Comparison of ENCODE assay signal across 18 cellular contexts in the genomic region with DNA sequence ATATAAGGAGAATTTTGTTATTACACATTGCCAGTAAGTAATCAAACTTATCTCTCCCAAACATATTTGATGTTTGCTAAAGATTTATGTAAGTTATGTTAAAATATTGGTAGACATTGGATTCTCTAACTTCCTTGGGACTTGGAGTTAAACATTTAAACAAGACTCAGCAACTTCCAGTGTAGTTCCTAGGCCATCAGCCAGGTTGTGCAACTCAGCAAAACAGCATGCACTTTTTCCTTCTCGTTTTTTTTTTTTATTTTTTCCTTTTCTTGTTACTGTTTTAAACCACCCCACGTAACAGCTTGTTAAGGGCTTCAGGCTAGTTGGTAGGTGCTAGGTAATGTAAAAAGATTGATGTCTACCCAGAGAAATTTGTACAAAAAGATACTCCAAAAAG.
A peak's percentile ranks its signal among the peaks of the same experiment; 100 is the strongest.
DNase-seq lines count a peak whose midpoint lies in the region; ATAC-seq and TF ChIP-seq lines count a peak whose summit lies in the region.
"Had no signal": no experiment of that assay in that cellular context is flagged by ENCODE, and none has a peak within 500 bp of the region (broad histone marks: within the 10 kb centered on the region; RNA-seq: fewer than 3 reads in every experiment).

No MANE protein-coding gene starts in this region.

- WGBS in SK-N-SH (ENCODE audit: low lambda C conversion rate): 58% methylated on average over 2 of the region's 2 CpGs

- H3F3A ChIP-seq in SK-N-SH (replicated peaks; ENCODE audit: insufficient read depth): peaks cover 25% of the 10 kb centered on the region

- DNase-seq in SK-N-SH: no peak
- DNase-seq in cardiac fibroblast (ENCODE audit: low read depth in 2 of 2): peak; percentile 59 to 76
- peak; percentile 14 for DNase-seq in left ventricle myocardium inferior
- peak in 1 of 2 donors; percentile 62 for DNase-seq in tibial artery
- DNase-seq in hypothalamus (lab: John Stamatoyannopoulos, UW): no peak
- DNase-seq in DMS79 (lab: John Stamatoyannopoulos, UW): no peak
- DNase-seq: KG1, kidney, naive B cell, NCI-H1694 treated with DMSO at 0.1 percent for 48 hours, NCI-H524 treated with DMSO at 0.1 percent for 48 hours, Peyer's patch, T-helper 2 cell had no signal

- H3K9me3 ChIP-seq in SK-N-SH (no peaks in the 10 kb centered on the region), left ventricle myocardium inferior (replicated peaks) (no peaks in the 10 kb centered on the region), tibial artery (no peaks in the 10 kb centered on the region)
- H3K9me3 ChIP-seq: Peyer's patch, thyroid gland had no signal

- H3K9me2 ChIP-seq in SK-N-SH: no peaks in the 10 kb centered on the region

- no peak overlapping the region for H2AFZ ChIP-seq in SK-N-SH (ENCODE audit: low read depth)

- no peak for ATAC-seq in SK-N-SH treated with all-trans-retinoic acid at 6 μM for 48 hours
- ATAC-seq in HG02870 (IDR thresholded peaks at IDR 0.05; ENCODE audit: unreplicated experiment): no peak

- H3K9ac ChIP-seq in SK-N-SH: no peak overlapping the region

- H3K79me2 ChIP-seq in SK-N-SH (ENCODE audit: insufficient read depth): no peaks in the 10 kb centered on the region; the same call in 1 of the 2 replicates

- H3K36me3 ChIP-seq in SK-N-SH (replicated peaks in 1 of 2; ENCODE audit: control insufficient read depth in 1 of 2, insufficient read depth in 2 of 2, low read length in 1 of 2) (no peaks in the 10 kb centered on the region), left ventricle myocardium inferior (no peaks in the 10 kb centered on the region), tibial artery (no peaks in the 10 kb centered on the region)
- H3K36me3 ChIP-seq: Peyer's patch, thyroid gland had no signal

- H3K4me2 ChIP-seq in SK-N-SH: no peak overlapping the region
- H3K4me2 ChIP-seq: smooth muscle cell had no signal

- H3K27ac ChIP-seq in SK-N-SH (ENCODE audit: low read depth in 2 of 2, low read length in 1 of 2) (no peak overlapping the region), left ventricle myocardium inferior (replicated peaks) (no peak overlapping the region), tibial artery (peak overlapping the region; percentile 24 to 27)
- H3K27ac ChIP-seq: 22Rv1, Peyer's patch had no signal

- CTCF ChIA-PET in SK-N-SH (lab: Yijun Ruan, JAX): interaction anchor here (1.7 kb wide), 1 partner anchor 27 kb away, joined by 3 read pairs; no protein-coding TSS in a partner anchor

- H3K27me3 ChIP-seq in SK-N-SH (ENCODE audit: insufficient read depth) (no peaks in the 10 kb centered on the region), left ventricle myocardium inferior (ENCODE audit: low read depth) (no peaks in the 10 kb centered on the region), tibial artery (no peaks in the 10 kb centered on the region)
- H3K27me3 ChIP-seq: Peyer's patch, thyroid gland had no signal

- H4K20me1 ChIP-seq in SK-N-SH (ENCODE audit: insufficient read depth): no peaks in the 10 kb centered on the region

- intact Hi-C loops in left ventricle myocardium inferior (cut with micrococcal nuclease) (no loop called here), tibial artery (cut with DNase I; ENCODE audit: low total_unique reads) (loop anchor here (10.0 kb wide), 1 partner anchor 807 kb away; a partner anchor contains a TSS)

- POLR2A ChIA-PET in SK-N-SH (lab: Yijun Ruan, JAX): no interaction called here

- TF ChIP-seq CTCF in SK-N-SH (IDR thresholded peaks at IDR 0.05) (0 out of 2 replicates have a peak, but pooled peaks have one; percentile 6), cardiac fibroblast (IDR thresholded peaks at IDR 0.05; ENCODE audit: low read depth, low read length) (peak; percentile 36), left ventricle myocardium inferior (IDR thresholded peaks at IDR 0.05; ENCODE audit: borderline replicate concordance) (peak; percentile 39), tibial artery (IDR thresholded peaks at IDR 0.05) (peak; percentile 24 to 45)

- H3K4me3 ChIP-seq in SK-N-SH (ENCODE audit: low read depth in 2 of 2, low read length in 1 of 2) (no peak overlapping the region), cardiac fibroblast (replicated peaks in 1 of 2; ENCODE audit: low read depth in 2 of 2, low read length in 2 of 2) (no peak overlapping the region), left ventricle myocardium inferior (no peak overlapping the region), tibial artery (no peak overlapping the region)
- H3K4me3 ChIP-seq: Peyer's patch, smooth muscle cell, thyroid gland had no signal

- H3K4me1 ChIP-seq in SK-N-SH (ENCODE audit: control insufficient read depth in 1 of 2, insufficient read depth in 2 of 2, low read depth in 1 of 2, low read length in 1 of 2) (peaks cover 0 to 11% of the 10 kb centered on the region in 2 experiments; a peak in 2 of 4 replicates), left ventricle myocardium inferior (no peaks in the 10 kb centered on the region), tibial artery (peaks cover 0 to 50% (median 12%) of the 10 kb centered on the region in 4 donors)
- H3K4me1 ChIP-seq: Peyer's patch, thyroid gland had no signal

- TF ChIP-seq RAD21 in SK-N-SH (IDR thresholded peaks at IDR 0.05; ENCODE audit: low read length): no peak

- no peak for TF ChIP-seq EP300 in SK-N-SH (IDR thresholded peaks at IDR 0.05; ENCODE audit: borderline replicate concordance in 1 of 2, low read depth in 1 of 2, low read length in 1 of 2)

TF ChIP-seq in SK-N-SH, 30 proteins besides CTCF, POLR2A, EP300 and RAD21 (continues in another document):
- no peak for TF ChIP-seq TAF1 (IDR thresholded peaks at IDR 0.05; ENCODE audit: borderline replicate concordance, low read depth, low read length)
- TF ChIP-seq TEAD4 (IDR thresholded peaks at IDR 0.05; ENCODE audit: borderline replicate concordance, insufficient read depth): no peak
- TF ChIP-seq GATA2 (CRISPR knock-in tag; IDR thresholded peaks at IDR 0.05): no peak
- TF ChIP-seq NFIC (IDR thresholded peaks at IDR 0.05; ENCODE audit: borderline replicate concordance): no peak
- TF ChIP-seq CHD2 (IDR thresholded peaks at IDR 0.05; ENCODE audit: low read length, partially characterized antibody): no peak
- TF ChIP-seq MEF2A (IDR thresholded peaks at IDR 0.05; ENCODE audit: borderline replicate concordance, low read depth): no peak
- TF ChIP-seq, protein P1, sequence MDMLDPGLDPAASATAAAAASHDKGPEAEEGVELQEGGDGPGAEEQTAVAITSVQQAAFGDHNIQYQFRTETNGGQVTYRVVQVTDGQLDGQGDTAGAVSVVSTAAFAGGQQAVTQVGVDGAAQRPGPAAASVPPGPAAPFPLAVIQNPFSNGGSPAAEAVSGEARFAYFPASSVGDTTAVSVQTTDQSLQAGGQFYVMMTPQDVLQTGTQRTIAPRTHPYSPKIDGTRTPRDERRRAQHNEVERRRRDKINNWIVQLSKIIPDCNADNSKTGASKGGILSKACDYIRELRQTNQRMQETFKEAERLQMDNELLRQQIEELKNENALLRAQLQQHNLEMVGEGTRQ (IDR thresholded peaks at IDR 0.05; ENCODE audit: borderline replicate concordance, low read depth, low read length): no peak
- TF ChIP-seq SIN3A (IDR thresholded peaks at IDR 0.05; ENCODE audit: borderline replicate concordance, low read depth, low read length): no peak
- TF ChIP-seq ELF1 (IDR thresholded peaks at IDR 0.05): no peak
- TF ChIP-seq FOXJ3 (CRISPR knock-in tag; IDR thresholded peaks at IDR 0.05): no peak

TF ChIP-seq in SK-N-SH treated with all-trans-retinoic acid at 6 μM for 48 hours, 23 proteins besides CTCF, POLR2A, EP300 and RAD21:
- TF ChIP-seq ESRRG (CRISPR knock-in tag; IDR thresholded peaks at IDR 0.05) (no peak), ZNF70 (CRISPR knock-in tag; IDR thresholded peaks at IDR 0.05) (no peak), ZFP3 (CRISPR knock-in tag; IDR thresholded peaks at IDR 0.05) (no peak), CSDC2 (CRISPR knock-in tag; IDR thresholded peaks at IDR 0.05) (no peak), ZFP30 (CRISPR knock-in tag; IDR thresholded peaks at IDR 0.05) (no peak)
- TF ChIP-seq, protein P2, sequence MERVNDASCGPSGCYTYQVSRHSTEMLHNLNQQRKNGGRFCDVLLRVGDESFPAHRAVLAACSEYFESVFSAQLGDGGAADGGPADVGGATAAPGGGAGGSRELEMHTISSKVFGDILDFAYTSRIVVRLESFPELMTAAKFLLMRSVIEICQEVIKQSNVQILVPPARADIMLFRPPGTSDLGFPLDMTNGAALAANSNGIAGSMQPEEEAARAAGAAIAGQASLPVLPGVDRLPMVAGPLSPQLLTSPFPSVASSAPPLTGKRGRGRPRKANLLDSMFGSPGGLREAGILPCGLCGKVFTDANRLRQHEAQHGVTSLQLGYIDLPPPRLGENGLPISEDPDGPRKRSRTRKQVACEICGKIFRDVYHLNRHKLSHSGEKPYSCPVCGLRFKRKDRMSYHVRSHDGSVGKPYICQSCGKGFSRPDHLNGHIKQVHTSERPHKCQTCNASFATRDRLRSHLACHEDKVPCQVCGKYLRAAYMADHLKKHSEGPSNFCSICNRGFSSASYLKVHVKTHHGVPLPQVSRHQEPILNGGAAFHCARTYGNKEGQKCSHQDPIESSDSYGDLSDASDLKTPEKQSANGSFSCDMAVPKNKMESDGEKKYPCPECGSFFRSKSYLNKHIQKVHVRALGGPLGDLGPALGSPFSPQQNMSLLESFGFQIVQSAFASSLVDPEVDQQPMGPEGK (CRISPR knock-in tag; IDR thresholded peaks at IDR 0.05; ENCODE audit: borderline replicate concordance): no peak
- TF ChIP-seq, protein P3, sequence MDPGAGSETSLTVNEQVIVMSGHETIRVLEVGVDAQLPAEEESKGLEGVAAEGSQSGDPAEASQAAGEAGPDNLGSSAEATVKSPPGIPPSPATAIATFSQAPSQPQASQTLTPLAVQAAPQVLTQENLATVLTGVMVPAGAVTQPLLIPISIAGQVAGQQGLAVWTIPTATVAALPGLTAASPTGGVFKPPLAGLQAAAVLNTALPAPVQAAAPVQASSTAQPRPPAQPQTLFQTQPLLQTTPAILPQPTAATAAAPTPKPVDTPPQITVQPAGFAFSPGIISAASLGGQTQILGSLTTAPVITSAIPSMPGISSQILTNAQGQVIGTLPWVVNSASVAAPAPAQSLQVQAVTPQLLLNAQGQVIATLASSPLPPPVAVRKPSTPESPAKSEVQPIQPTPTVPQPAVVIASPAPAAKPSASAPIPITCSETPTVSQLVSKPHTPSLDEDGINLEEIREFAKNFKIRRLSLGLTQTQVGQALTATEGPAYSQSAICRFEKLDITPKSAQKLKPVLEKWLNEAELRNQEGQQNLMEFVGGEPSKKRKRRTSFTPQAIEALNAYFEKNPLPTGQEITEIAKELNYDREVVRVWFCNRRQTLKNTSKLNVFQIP (CRISPR knock-in tag; IDR thresholded peaks at IDR 0.05; ENCODE audit: borderline replicate concordance, low read depth): no peak

Comparison
In these comparisons a context has a peak if more than half of its experiments do, and no peak if none do; other contexts are left out.
1. DNase-seq: peak in cardiac fibroblast (2 of 2) and left ventricle myocardium inferior (single experiment); none in SK-N-SH (single experiment), hypothalamus (0 of 51) and DMS79 (single experiment).
2. H3K27ac ChIP-seq: peak in tibial artery (2 of 2); none in SK-N-SH (0 of 2) and left ventricle myocardium inferior (single experiment).
3. Peak in every context shown above with its lines, with median percentiles within 50 percentile points of each other: CTCF ChIP-seq.